ENCODE assay signal across 2 cellular contexts in genomic region chr7:154512121-154512621, GRCh38.
TF ChIP-seq lines count a peak whose summit lies in the region.

No MANE protein-coding gene starts in this region.

TF ChIP-seq in HepG2, 621 proteins besides CTCF, POLR2A, EP300 and RAD21:
- TF ChIP-seq ZFP91 (CRISPR knock-in tag; IDR thresholded peaks at IDR 0.05; ENCODE audit: borderline replicate concordance) (no peak), MNT (IDR thresholded peaks at IDR 0.05) (peak; percentile 43; the same call in 1 of the 2 replicates)

TF ChIP-seq in neural cell, 6 proteins besides CTCF, POLR2A, EP300 and RAD21 (continued from another document):
- peak; percentile 34 for TF ChIP-seq REST (IDR thresholded peaks at IDR 0.05; ENCODE audit: borderline replicate concordance)
- peak; percentile 67 for TF ChIP-seq MXI1 (conservative IDR thresholded peaks at IDR 0.05; ENCODE audit: poor library complexity, severe bottlenecking)
TF ChIP-seq in neural cell: peak in this region for 3.
